Comparison of ENCODE assay signal across 8 cellular contexts in genomic region chr7:55641273-55641691, GRCh38.
DNase-seq lines count a peak whose midpoint lies in the region; ATAC-seq and TF ChIP-seq lines count a peak whose summit lies in the region.

No MANE protein-coding gene starts in this region.

- DNase-seq in NCI-H146 treated with DMSO at 0.1 percent for 48 hours (lab: John Stamatoyannopoulos, UW; ENCODE audit: unreplicated experiment) (peak; percentile 73), SW 1271 (lab: John Stamatoyannopoulos, UW) (peak; percentile 26 to 71), choroid plexus epithelial cell (ENCODE audit: low read depth) (peak; percentile 89), left lung (no peak)
- DNase-seq in stimulated activated naive CD8-positive, alpha-beta T cell treated with anti-CD3 and anti-CD28 coated beads, Interleukin-15, amount 100 ng/mL, for 72 hours = peak; percentile 36 to 37

- H3K27ac Mint-ChIP-seq in stimulated activated naive CD8-positive, alpha-beta T cell treated with anti-CD3 and anti-CD28 coated beads, Interleukin-15, amount 100 ng/mL, for 72 hours = peak overlapping the region in 1 of 2 donors; percentile 3

- no peaks in the 10 kb centered on the region for H3K36me3 ChIP-seq in left lung

- ATAC-seq in GM18858 (IDR thresholded peaks at IDR 0.05; ENCODE audit: unreplicated experiment) (peak; percentile 80), HG02973 (IDR thresholded peaks at IDR 0.05; ENCODE audit: unreplicated experiment) (peak; percentile 81), left lung (peak; percentile 98)
- ATAC-seq in stimulated activated naive CD8-positive, alpha-beta T cell treated with anti-CD3 and anti-CD28 coated beads, Interleukin-15, amount 100 ng/mL, for 72 hours = peak; percentile 84

- TF ChIP-seq CTCF in C4-2B (conservative IDR thresholded peaks at IDR 0.05) (peak; percentile 87), choroid plexus epithelial cell (conservative IDR thresholded peaks at IDR 0.05; ENCODE audit: low read depth, low read length) (peak; percentile 84), left lung (IDR thresholded peaks at IDR 0.05) (peak; percentile 59 to 68)

- H3K9me3 ChIP-seq in left lung = no peaks in the 10 kb centered on the region

- peaks cover 11% of the 10 kb centered on the region for H3K4me1 Mint-ChIP-seq in stimulated activated naive CD8-positive, alpha-beta T cell treated with anti-CD3 and anti-CD28 coated beads, Interleukin-15, amount 100 ng/mL, for 72 hours

- H3K27ac ChIP-seq in C4-2B (no peak overlapping the region), left lung (no peak overlapping the region)

- no peaks in the 10 kb centered on the region for H3K9me3 Mint-ChIP-seq in stimulated activated naive CD8-positive, alpha-beta T cell treated with anti-CD3 and anti-CD28 coated beads, Interleukin-15, amount 100 ng/mL, for 72 hours

- peak overlapping the region in 1 of 2 donors; percentile 14 for H3K4me3 Mint-ChIP-seq in stimulated activated naive CD8-positive, alpha-beta T cell treated with anti-CD3 and anti-CD28 coated beads, Interleukin-15, amount 100 ng/mL, for 72 hours

- no peaks in the 10 kb centered on the region for H3K4me1 ChIP-seq in left lung

- H3K27me3 ChIP-seq in left lung = no peaks in the 10 kb centered on the region

- intact Hi-C loops in left lung (cut with DNase I) = no loop called here

- no peak overlapping the region for H3K4me3 ChIP-seq in choroid plexus epithelial cell (ENCODE audit: low read depth, low read length)
- H3K4me3 ChIP-seq in left lung = no peak overlapping the region

- no peaks in the 10 kb centered on the region for H3K27me3 Mint-ChIP-seq in stimulated activated naive CD8-positive, alpha-beta T cell treated with anti-CD3 and anti-CD28 coated beads, Interleukin-15, amount 100 ng/mL, for 72 hours

Comparison
In these comparisons a context has a peak if more than half of its experiments do, and no peak if none do; other contexts are left out.
1. DNase-seq: peak in NCI-H146 treated with DMSO at 0.1 percent for 48 hours (single experiment), SW 1271 (2 of 2), choroid plexus epithelial cell (single experiment) and stimulated activated naive CD8-positive, alpha-beta T cell treated with anti-CD3 and anti-CD28 coated beads, Interleukin-15, amount 100 ng/mL, for 72 hours (2 of 2); none in left lung (0 of 2).
2. Peak in every context shown above with its lines, with median percentiles within 50 percentile points of each other: CTCF ChIP-seq and ATAC-seq.